15 cellular contexts compared by ENCODE assay signal in the genomic region with DNA sequence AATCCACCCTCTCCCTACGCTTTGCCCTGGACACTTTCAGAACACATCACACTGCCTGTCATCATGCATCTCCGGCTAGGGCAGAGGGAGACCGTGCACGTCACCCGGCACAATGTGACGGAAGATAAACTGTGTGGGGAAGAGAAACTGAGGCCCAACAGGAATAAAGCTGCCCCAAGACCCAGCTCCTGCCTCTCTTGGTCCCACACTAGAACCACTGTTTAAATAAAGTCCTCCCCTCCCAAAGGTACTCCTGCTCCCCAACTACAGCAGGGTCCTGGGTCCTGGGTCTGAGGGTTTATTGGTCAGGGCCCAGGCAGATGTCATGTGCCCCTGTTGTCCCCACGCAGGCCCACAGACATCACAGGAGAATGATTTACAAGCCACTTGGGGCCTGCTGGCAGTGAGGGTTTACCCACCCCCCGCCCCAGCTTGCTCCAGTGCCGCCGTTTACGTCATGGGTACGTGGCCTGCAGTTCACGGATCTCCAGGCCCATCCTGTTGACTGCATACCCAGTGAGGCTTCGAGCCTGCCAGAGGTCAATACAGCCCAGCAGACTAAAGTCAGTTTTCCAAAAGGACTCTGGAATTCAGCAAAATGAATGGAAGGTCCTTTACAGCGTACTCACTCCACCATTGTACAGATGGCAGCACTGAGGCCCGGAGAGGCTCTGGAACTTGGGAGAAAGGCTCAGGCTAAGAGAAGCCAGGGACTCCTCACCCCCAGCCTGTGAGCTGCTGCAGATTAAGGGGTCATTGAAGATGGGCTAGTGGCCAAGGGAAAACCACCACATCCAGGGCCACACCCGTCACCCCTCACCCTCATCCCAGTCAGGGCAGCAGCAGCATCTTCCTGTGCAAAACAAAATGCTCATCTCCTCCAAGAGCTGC. TPM values are rescaled to one million over a fixed set of nuclear protein-coding genes. Genes with fewer than 3 reads are reported as not detected.
DNase-seq lines count a peak whose midpoint lies in the region; ATAC-seq and TF ChIP-seq lines count a peak whose summit lies in the region.
"Had no signal": no experiment of that assay in that cellular context is flagged by ENCODE, and none has a peak within 500 bp of the region (broad histone marks: within the 10 kb centered on the region; RNA-seq: fewer than 3 reads in every experiment).

No MANE protein-coding gene starts in this region.

- no peaks in the 10 kb centered on the region for H3K9me3 Mint-ChIP-seq in stimulated activated memory B cell treated with anti-CD40 and anti-IgM and Interleukin-4, amounts not matched to agents 10 μg/mL and 1 μg/mL and 100 μg/mL, for 72 hours
- H3K9me3 Mint-ChIP-seq: CD4-positive, alpha-beta memory T cell; memory B cell had no signal

- DNase-seq in SK-N-SH (peak; percentile 11), coronary artery (ENCODE audit: low spot score) (peak; percentile 64), ovary (peak in 3 of 5 donors; percentile 6 to 17 (median 6))
- DNase-seq: CD4-positive, alpha-beta memory T cell; cortex of kidney; esophagus squamous epithelium; NCI-H1048; NCI-H2171 treated with DMSO at 0.1 percent for 48 hours; nucleus accumbens had no signal

- peaks cover 0 to 23% of the 10 kb centered on the region in 2 experiments; a peak in 1 of 4 replicates for H3K4me1 ChIP-seq in SK-N-SH (ENCODE audit: control insufficient read depth in 1 of 2, insufficient read depth in 2 of 2, low read depth in 1 of 2, low read length in 1 of 2)
- no peaks in the 10 kb centered on the region for H3K4me1 ChIP-seq in ovary (ENCODE audit: insufficient read depth)

- no peak overlapping the region for H3K27ac Mint-ChIP-seq in stimulated activated memory B cell treated with anti-CD40 and anti-IgM and Interleukin-4, amounts not matched to agents 10 μg/mL and 1 μg/mL and 100 μg/mL, for 72 hours
- H3K27ac Mint-ChIP-seq: memory B cell had no signal

- H3K36me3 ChIP-seq in SK-N-SH (replicated peaks in 1 of 2; ENCODE audit: control insufficient read depth in 1 of 2, insufficient read depth in 2 of 2, low read length in 1 of 2), result no peaks in the 10 kb centered on the region
- H3K36me3 ChIP-seq in ovary, result no peaks in the 10 kb centered on the region

- H3K27me3 Mint-ChIP-seq in stimulated activated memory B cell treated with anti-CD40 and anti-IgM and Interleukin-4, amounts not matched to agents 10 μg/mL and 1 μg/mL and 100 μg/mL, for 72 hours, result peaks cover 20% of the 10 kb centered on the region
- H3K27me3 Mint-ChIP-seq: CD4-positive, alpha-beta memory T cell had no signal

- no peaks in the 10 kb centered on the region for H3F3A ChIP-seq in SK-N-SH (replicated peaks; ENCODE audit: insufficient read depth)

- H2AFZ ChIP-seq in SK-N-SH (ENCODE audit: low read depth), result no peak overlapping the region

- no peaks in the 10 kb centered on the region for H3K36me3 Mint-ChIP-seq in stimulated activated memory B cell treated with anti-CD40 and anti-IgM and Interleukin-4, amounts not matched to agents 10 μg/mL and 1 μg/mL and 100 μg/mL, for 72 hours
- H3K36me3 Mint-ChIP-seq: memory B cell had no signal

- intact Hi-C loops in ovary (cut with DNase I), result no loop called here

- TF ChIP-seq POLR2A in ovary (IDR thresholded peaks at IDR 0.05), result no peak

- TF ChIP-seq CTCF in SK-N-SH (IDR thresholded peaks at IDR 0.05) (no peak), coronary artery (IDR thresholded peaks at IDR 0.05) (no peak), ovary (IDR thresholded peaks at IDR 0.05) (no peak)

- H3K9me3 ChIP-seq in SK-N-SH, result no peaks in the 10 kb centered on the region
- H3K9me3 ChIP-seq in ovary, result no peaks in the 10 kb centered on the region
- H3K9me3 ChIP-seq: esophagus squamous epithelium had no signal

- no peaks in the 10 kb centered on the region for H4K20me1 ChIP-seq in SK-N-SH (ENCODE audit: insufficient read depth)

- no peak overlapping the region for H3K4me3 ChIP-seq in SK-N-SH (ENCODE audit: low read depth in 2 of 2, low read length in 1 of 2)
- H3K4me3 ChIP-seq in coronary artery, result no peak overlapping the region
- H3K4me3 ChIP-seq in ovary, result no peak overlapping the region
- H3K4me3 ChIP-seq: esophagus squamous epithelium had no signal

- no peak overlapping the region for H3K4me3 Mint-ChIP-seq in stimulated activated memory B cell treated with anti-CD40 and anti-IgM and Interleukin-4, amounts not matched to agents 10 μg/mL and 1 μg/mL and 100 μg/mL, for 72 hours
- H3K4me3 Mint-ChIP-seq: CD4-positive, alpha-beta memory T cell; memory B cell had no signal

- no peaks in the 10 kb centered on the region for H3K4me1 Mint-ChIP-seq in stimulated activated memory B cell treated with anti-CD40 and anti-IgM and Interleukin-4, amounts not matched to agents 10 μg/mL and 1 μg/mL and 100 μg/mL, for 72 hours
- H3K4me1 Mint-ChIP-seq: memory B cell had no signal

- H3K27ac ChIP-seq in SK-N-SH (ENCODE audit: low read depth in 2 of 2, low read length in 1 of 2) (no peak overlapping the region), coronary artery (no peak overlapping the region), ovary (no peak overlapping the region)
- H3K27ac ChIP-seq: 22Rv1, esophagus squamous epithelium had no signal

- POLR2A ChIA-PET in SK-N-SH (lab: Yijun Ruan, JAX), result no interaction called here

- TF ChIP-seq EP300 in SK-N-SH (IDR thresholded peaks at IDR 0.05; ENCODE audit: borderline replicate concordance in 1 of 2, low read depth in 1 of 2, low read length in 1 of 2), result no peak
- TF ChIP-seq EP300 in ovary (IDR thresholded peaks at IDR 0.05), result no peak

- no peak overlapping the region for H3K4me2 ChIP-seq in SK-N-SH

- H3K79me2 ChIP-seq in SK-N-SH (ENCODE audit: insufficient read depth), result no peaks in the 10 kb centered on the region

- ATAC-seq in SK-N-SH treated with all-trans-retinoic acid at 6 μM for 48 hours (no peak), HG03442 (IDR thresholded peaks at IDR 0.05; ENCODE audit: unreplicated experiment) (no peak)
- ATAC-seq in stimulated activated memory B cell treated with anti-CD40 and anti-IgM and Interleukin-4, amounts not matched to agents 10 μg/mL and 1 μg/mL and 100 μg/mL, for 72 hours, result no peak

- no peak overlapping the region for H3K9ac ChIP-seq in SK-N-SH

- 77% methylated on average over 10 of the region's 17 CpGs for WGBS in SK-N-SH (ENCODE audit: low lambda C conversion rate)
- 83 to 89% (median 85%) methylated on average over 17 of the region's 17 CpGs for WGBS in ovary, 3 donors

- CTCF ChIA-PET in SK-N-SH (lab: Yijun Ruan, JAX), result interaction anchor here (1.1 to 5.4 kb wide), 4 partner anchors 27 to 239 kb away, joined by 3 to 24 read pairs (median 4); no protein-coding TSS in a partner anchor

- no peak for TF ChIP-seq RAD21 in SK-N-SH (IDR thresholded peaks at IDR 0.05; ENCODE audit: low read length)

- H3K27me3 ChIP-seq in SK-N-SH (ENCODE audit: insufficient read depth) (no peaks in the 10 kb centered on the region), ovary (no peaks in the 10 kb centered on the region)
- H3K27me3 ChIP-seq: esophagus squamous epithelium had no signal

- no peaks in the 10 kb centered on the region for H3K9me2 ChIP-seq in SK-N-SH

TF ChIP-seq in SK-N-SH, 30 proteins besides CTCF, POLR2A, EP300 and RAD21:
- TF ChIP-seq MXI1 (IDR thresholded peaks at IDR 0.05; ENCODE audit: low read depth, low read length), result no peak
- no peak for TF ChIP-seq CHD2 (IDR thresholded peaks at IDR 0.05; ENCODE audit: low read length, partially characterized antibody)
- no peak for TF ChIP-seq RCOR1 (IDR thresholded peaks at IDR 0.05; ENCODE audit: low read length)
- no peak for TF ChIP-seq YY1 (IDR thresholded peaks at IDR 0.05; ENCODE audit: low read depth)
- TF ChIP-seq MEF2A (IDR thresholded peaks at IDR 0.05; ENCODE audit: borderline replicate concordance, low read depth), result no peak
- no peak for TF ChIP-seq EZH2phosphoT487 (IDR thresholded peaks at IDR 0.05; ENCODE audit: borderline replicate concordance, low read depth)
- TF ChIP-seq GATA2 (CRISPR knock-in tag; IDR thresholded peaks at IDR 0.05), result no peak
- no peak for TF ChIP-seq SIN3A (IDR thresholded peaks at IDR 0.05; ENCODE audit: borderline replicate concordance, low read depth, low read length)

TF ChIP-seq in SK-N-SH treated with all-trans-retinoic acid at 6 μM for 48 hours, 23 proteins besides CTCF, POLR2A, EP300 and RAD21 (continues in another document):
- TF ChIP-seq, protein P1, sequence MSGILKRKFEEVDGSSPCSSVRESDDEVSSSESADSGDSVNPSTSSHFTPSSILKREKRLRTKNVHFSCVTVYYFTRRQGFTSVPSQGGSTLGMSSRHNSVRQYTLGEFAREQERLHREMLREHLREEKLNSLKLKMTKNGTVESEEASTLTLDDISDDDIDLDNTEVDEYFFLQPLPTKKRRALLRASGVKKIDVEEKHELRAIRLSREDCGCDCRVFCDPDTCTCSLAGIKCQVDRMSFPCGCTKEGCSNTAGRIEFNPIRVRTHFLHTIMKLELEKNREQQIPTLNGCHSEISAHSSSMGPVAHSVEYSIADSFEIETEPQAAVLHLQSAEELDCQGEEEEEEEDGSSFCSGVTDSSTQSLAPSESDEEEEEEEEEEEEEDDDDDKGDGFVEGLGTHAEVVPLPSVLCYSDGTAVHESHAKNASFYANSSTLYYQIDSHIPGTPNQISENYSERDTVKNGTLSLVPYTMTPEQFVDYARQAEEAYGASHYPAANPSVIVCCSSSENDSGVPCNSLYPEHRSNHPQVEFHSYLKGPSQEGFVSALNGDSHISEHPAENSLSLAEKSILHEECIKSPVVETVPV (CRISPR knock-in tag; IDR thresholded peaks at IDR 0.05), result no peak

RNA-seq across cellular contexts. Expression of gene ALS2CL, which starts 23.2 kb away (rescaled TPM):
- polyA plus RNA-seq in SK-N-SH (2012; rRNA removed) (0.18 and 0.58 TPM in 2 replicates), ovary (1 to 10 TPM; 3.3 to 4.9 TPM)
- polyA plus RNA-seq in SK-N-SH (2012; cell fraction: cytosol; rRNA removed), result 0.03 and 0.10 TPM in 2 replicates
- polyA plus RNA-seq in SK-N-SH (2012; cell fraction: nucleus; rRNA removed), result 1.2 and 1.5 TPM in 2 replicates
- total RNA-seq in ovary, result 10 to 100 TPM in 1 of 7 donors, 1 to 10 TPM in 6; 5.7 to 13.2 (median 6.8) TPM

RNA-seq across cellular contexts. Expression of gene TMIE, which starts 30.9 kb away (rescaled TPM):
- polyA plus RNA-seq in SK-N-SH (2012; rRNA removed) (0.03 and 0.10 TPM in 2 replicates), ovary (1 to 10 TPM in 1 of 2 donors, under 1 TPM in 1; 0.40 to 1.3 TPM)
- 0.05 TPM in 2 replicates for polyA plus RNA-seq in SK-N-SH (2012; cell fraction: cytosol; rRNA removed)
- polyA plus RNA-seq in SK-N-SH (2012; cell fraction: nucleus; rRNA removed), result 0.04 and 0.06 TPM in 2 replicates
- 1 to 10 TPM in 3 of 7 donors, under 1 TPM in 3, not detected in 1; 0.50 to 2.4 (median 1.0) TPM for total RNA-seq in ovary

RNA-seq across cellular contexts. Expression of gene PRSS50, which starts 47.4 kb away (rescaled TPM):
- polyA plus RNA-seq in SK-N-SH (2012; rRNA removed), result not detected in 2 replicates
- polyA plus RNA-seq in SK-N-SH (2012; cell fraction: cytosol; rRNA removed), result 0.01 TPM in 1 of 2 replicates, not detected in the other
- polyA plus RNA-seq in SK-N-SH (2012; cell fraction: nucleus; rRNA removed), result 0.18 and 0.32 TPM in 2 replicates
- total RNA-seq in ovary, result under 1 TPM; 0.12 to 0.69 (median 0.35) TPM
- polyA plus RNA-seq in ovary, result under 1 TPM in 1 of 2 donors, not detected in 1; 0.23 TPM
- total RNA-seq: CD4-positive, alpha-beta memory T cell; subcutaneous adipose tissue had no signal
- polyA plus RNA-seq: CD4-positive, alpha-beta memory T cell had no signal

RNA-seq across cellular contexts. Expression of gene FAM240A, which starts 57.9 kb away (rescaled TPM):
- polyA plus RNA-seq in SK-N-SH (2012; rRNA removed), result not detected in 2 replicates
- polyA plus RNA-seq in SK-N-SH (2012; cell fraction: cytosol; rRNA removed), result not detected in 2 replicates
- polyA plus RNA-seq in SK-N-SH (2012; cell fraction: nucleus; rRNA removed), result not detected in 2 replicates
- total RNA-seq in ovary, result under 1 TPM in 1 of 7 donors, not detected in 6; 0.17 TPM
- not detected for polyA plus RNA-seq in ovary
- total RNA-seq: CD4-positive, alpha-beta memory T cell; subcutaneous adipose tissue had no signal
- polyA plus RNA-seq: CD4-positive, alpha-beta memory T cell had no signal

Comparison
In these comparisons a context has a peak if more than half of its experiments do, and no peak if none do; other contexts are left out.
1. DNase-seq: peak in every context shown above with its lines; median percentile 64 in coronary artery; 11 in SK-N-SH; 6 in ovary.